Comparison of ENCODE assay signal across 8 cellular contexts in the genomic region with DNA sequence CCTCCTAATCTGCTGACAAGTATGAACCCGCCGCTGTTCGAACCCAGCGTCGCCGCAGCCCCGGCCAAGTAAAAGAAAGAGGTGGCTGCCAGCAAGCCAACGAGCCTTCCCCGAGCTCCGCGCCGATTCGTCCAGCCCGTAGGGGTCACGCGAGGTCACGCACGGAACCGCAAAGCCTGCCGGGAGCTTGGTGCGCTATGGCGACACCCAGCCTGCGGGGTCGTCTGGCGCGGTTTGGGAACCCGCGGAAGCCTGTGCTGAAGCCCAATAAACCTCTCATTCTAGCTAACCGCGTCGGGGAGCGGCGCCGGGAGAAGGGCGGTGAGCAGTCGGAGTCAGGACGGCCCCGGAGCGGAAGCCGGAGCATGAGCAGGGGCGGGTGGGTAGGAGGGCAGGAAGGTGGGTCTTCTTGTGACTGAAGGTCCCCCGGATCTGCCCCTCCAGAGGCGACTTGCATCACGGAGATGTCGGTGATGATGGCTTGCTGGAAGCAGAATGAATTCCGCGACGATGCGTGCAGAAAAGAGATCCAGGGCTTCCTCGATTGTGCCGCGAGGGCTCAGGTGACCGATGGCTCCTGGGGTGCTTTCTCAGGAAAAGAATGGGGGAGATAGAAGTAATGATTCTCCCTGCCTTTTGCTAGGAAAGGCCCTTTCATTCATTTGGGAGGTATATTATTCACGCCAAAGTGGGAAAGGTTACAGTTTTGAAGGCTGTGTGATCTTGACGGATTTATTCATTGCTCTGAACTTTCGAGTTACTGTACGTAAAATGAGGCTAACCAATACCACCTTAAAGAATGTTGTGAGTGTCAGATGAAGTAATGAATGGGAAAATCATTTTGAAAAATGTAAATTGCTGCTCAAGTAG.
DNase-seq lines count a peak whose midpoint lies in the region; ATAC-seq, FAIRE-seq and TF ChIP-seq lines count a peak whose summit lies in the region.

A gene (plus strand): TSS at position 170 of the 870 bp plus-strand sequence. CDS start 28 bp downstream, at position 198.

- CTCF ChIA-PET in RWPE1 (lab: Yijun Ruan, JAX), result interaction anchor here (0.8 kb wide), 1 partner anchor 97 kb away, joined by 4 read pairs; no protein-coding TSS in a partner anchor

- FAIRE-seq in D721Med (lab: Jason Lieb, UNC), result no peak

- H2AFZ ChIP-seq in KMS-11 (ENCODE audit: low read depth), result peak within 1 kb of the TSS; percentile 91

- peak within 1 kb of the TSS; percentile 90 to 98 (median 92) for H3K27ac Mint-ChIP-seq in nephron

- TF ChIP-seq CTCF in D721Med (IDR thresholded peaks at IDR 0.05; ENCODE audit: insufficient read depth, missing control alignments) (no peak), KMS-11 (conservative IDR thresholded peaks at IDR 0.05; ENCODE audit: low read depth, low read length) (no peak), RWPE1 (conservative IDR thresholded peaks at IDR 0.05; ENCODE audit: low read depth) (no peak), fibroblast of pulmonary artery (IDR thresholded peaks at IDR 0.05; ENCODE audit: low read length, missing control alignments) (no peak), nephron (IDR thresholded peaks at IDR 0.05; ENCODE audit: unreplicated experiment in 3 of 3) (no peak)

- no peaks in the 10 kb centered on the region for H4K20me1 ChIP-seq in KMS-11 (ENCODE audit: insufficient read depth)

- ATAC-seq in GM21529 (IDR thresholded peaks at IDR 0.05; ENCODE audit: unreplicated experiment), result peak; percentile 51
- peak; percentile 79 for ATAC-seq in stimulated activated naive CD8-positive, alpha-beta T cell treated with anti-CD3 and anti-CD28 coated beads, Interleukin-15, Interleukin-2, amounts not matched to agents 100 U/mL and 50 U/mL, for 24 hours

- peak within 1 kb of the TSS; percentile 64; the same call in 1 of the 2 replicates for H3K9ac ChIP-seq in KMS-11

- H3K27me3 ChIP-seq in KMS-11 (ENCODE audit: insufficient read depth, low read depth), result no peaks in the 10 kb centered on the region

- H3K27ac ChIP-seq in KMS-11 (peak within 1 kb of the TSS; percentile 56), RWPE1 (peak within 1 kb of the TSS; percentile 90)

- H3K79me2 ChIP-seq in KMS-11 (ENCODE audit: insufficient read depth, low read depth), result peaks cover 41% of the 10 kb centered on the region

- peaks cover 11% of the 10 kb centered on the region for H3K36me3 Mint-ChIP-seq in nephron (ENCODE audit: low read depth)

- H3K4me3 ChIP-seq in KMS-11 (IDR thresholded peaks at IDR 0.05; ENCODE audit: insufficient read depth, low read depth, low read length) (no peak within 1 kb of the TSS), fibroblast of pulmonary artery (replicated peaks; ENCODE audit: low read depth, low read length) (peak within 1 kb of the TSS; percentile 97)

- no peaks in the 10 kb centered on the region for H3K36me3 ChIP-seq in KMS-11 (ENCODE audit: insufficient read depth)

- peaks cover 50% of the 10 kb centered on the region for H3K4me1 Mint-ChIP-seq in nephron

- peak within 1 kb of the TSS; percentile 97 to 100 (median 100) for H3K4me3 Mint-ChIP-seq in nephron

- DNase-seq in D721Med (ENCODE audit: insufficient read length, low spot score) (peak; percentile 95), RWPE1 (ENCODE audit: low spot score) (peak; percentile 89), fibroblast of pulmonary artery (ENCODE audit: low read depth) (peak; percentile 89)
- peak; percentile 86 for DNase-seq in activated T-helper 9 cell treated with anti-CD3 and anti-CD28 coated beads, Interleukin-2, amount 50 U/mL, for 16 hours (ENCODE audit: low read depth)
- DNase-seq in stimulated activated naive CD8-positive, alpha-beta T cell treated with anti-CD3 and anti-CD28 coated beads, Interleukin-15, Interleukin-2, amounts not matched to agents 100 U/mL and 50 U/mL, for 24 hours, result peak; percentile 94

- peaks cover 40% of the 10 kb centered on the region for H3K4me1 ChIP-seq in KMS-11 (ENCODE audit: low read depth, poor library complexity, severe bottlenecking)

- no peaks in the 10 kb centered on the region for H3K27me3 Mint-ChIP-seq in nephron (ENCODE audit: low read depth)

- no peaks in the 10 kb centered on the region for H3K9me3 Mint-ChIP-seq in nephron

- POLR2A ChIA-PET in RWPE1 (lab: Yijun Ruan, JAX; ENCODE audit: low non-redundant PET), result interaction anchor here (0.8 kb wide), 1 partner anchor 28 kb away, joined by 3 read pairs; no protein-coding TSS in a partner anchor

- peak within 1 kb of the TSS; percentile 78 for H3K4me2 ChIP-seq in KMS-11
